Comparison of ENCODE assay signal across 1 cellular context in the genomic region with DNA sequence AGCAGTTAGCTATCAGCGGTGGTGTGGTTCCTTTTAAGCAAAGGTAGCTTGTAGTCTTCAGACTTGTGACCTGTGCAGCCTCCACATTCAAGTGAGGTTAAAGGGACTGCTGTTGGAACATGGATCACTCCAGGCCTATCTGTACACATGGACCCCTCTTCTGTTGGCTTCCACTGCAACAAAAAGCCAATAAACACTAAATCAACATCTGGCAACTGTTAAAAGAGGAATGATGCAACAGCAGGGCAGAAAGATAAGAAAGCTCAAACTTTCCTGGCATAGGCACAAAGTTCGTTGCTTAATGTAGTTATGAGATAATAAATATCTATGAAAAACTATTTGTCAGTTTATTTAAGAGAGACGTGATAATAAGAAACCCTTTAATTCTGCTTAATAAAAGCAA.
TF ChIP-seq lines count a peak whose summit lies in the region.

No MANE protein-coding gene starts in this region.

TF ChIP-seq in K562, 482 proteins besides CTCF, POLR2A, EP300 and RAD21 (continued from another document and continues in another):
- TF ChIP-seq, protein P1, sequence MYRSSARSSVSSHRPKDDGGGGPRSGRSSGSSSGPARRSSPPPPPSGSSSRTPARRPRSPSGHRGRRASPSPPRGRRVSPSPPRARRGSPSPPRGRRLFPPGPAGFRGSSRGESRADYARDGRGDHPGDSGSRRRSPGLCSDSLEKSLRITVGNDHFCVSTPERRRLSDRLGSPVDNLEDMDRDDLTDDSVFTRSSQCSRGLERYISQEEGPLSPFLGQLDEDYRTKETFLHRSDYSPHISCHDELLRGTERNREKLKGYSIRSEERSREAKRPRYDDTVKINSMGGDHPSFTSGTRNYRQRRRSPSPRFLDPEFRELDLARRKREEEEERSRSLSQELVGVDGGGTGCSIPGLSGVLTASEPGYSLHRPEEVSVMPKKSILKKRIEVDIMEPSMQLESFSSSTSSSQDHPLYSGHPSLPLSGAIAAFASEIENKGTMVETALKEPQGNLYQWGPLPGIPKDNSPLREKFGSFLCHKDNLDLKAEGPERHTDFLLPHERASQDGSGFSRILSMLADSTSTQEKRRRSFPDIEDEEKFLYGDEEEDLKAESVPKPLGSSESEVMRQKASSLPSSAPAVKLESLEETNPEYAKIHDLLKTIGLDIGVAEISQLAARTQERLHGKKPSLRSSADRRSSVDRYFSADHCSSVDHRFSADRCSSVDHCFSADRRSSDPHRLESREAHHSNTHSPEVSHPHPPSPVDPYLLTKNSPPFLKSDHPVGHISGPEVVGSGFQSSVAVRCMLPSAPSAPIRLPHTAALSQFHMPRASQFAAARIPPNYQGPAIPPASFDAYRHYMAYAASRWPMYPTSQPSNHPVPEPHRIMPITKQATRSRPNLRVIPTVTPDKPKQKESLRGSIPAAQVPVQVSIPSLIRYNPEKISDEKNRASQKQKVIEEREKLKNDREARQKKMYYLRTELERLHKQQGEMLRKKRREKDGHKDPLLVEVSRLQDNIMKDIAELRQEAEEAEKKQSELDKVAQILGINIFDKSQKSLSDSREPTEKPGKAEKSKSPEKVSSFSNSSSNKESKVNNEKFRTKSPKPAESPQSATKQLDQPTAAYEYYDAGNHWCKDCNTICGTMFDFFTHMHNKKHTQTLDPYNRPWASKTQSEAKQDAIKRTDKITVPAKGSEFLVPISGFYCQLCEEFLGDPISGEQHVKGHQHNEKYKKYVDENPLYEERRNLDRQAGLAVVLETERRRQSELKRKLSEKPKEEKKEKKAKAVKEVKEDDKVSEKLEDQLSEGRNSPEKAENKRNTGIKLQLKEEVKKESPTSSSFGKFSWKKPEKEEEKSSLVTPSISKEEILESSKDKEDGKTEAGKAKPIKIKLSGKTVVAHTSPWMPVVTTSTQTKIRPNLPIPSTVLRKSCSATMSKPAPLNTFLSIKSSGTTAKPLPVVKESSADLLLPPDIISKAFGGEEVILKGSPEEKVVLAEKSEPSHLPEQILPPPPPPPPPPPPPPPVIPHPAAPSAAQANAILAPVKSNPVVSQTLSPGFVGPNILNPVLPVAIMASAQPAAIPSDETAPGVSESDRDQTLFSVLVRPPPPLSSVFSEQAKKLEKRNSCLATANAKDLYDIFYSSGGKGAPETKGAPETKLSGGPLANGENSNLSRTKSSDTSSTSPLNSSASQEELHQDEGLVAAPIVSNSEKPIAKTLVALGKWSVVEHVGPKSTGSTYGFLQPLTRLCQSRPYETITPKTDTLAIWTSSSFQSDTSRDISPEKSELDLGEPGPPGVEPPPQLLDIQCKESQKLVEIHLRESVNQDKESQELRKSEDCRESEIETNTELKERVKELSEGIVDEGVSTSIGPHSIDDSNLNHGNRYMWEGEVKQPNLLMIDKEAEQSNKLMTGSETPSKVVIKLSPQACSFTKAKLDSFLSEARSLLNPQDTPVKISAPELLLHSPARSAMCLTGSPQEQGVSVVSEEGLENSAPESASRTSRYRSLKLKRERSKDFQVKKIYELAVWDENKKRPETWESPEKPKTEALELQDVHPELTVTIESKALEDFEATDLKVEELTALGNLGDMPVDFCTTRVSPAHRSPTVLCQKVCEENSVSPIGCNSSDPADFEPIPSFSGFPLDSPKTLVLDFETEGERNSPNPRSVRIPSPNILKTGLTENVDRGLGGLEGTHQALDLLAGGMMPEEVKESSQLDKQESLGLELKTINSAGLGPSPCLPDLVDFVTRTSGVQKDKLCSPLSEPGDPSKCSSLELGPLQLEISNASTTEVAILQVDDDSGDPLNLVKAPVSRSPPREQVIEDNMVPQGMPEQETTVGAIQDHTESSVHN (IDR thresholded peaks at IDR 0.05; ENCODE audit: borderline replicate concordance in 1 of 2, low read depth in 1 of 2): no peak
- peak; percentile 72 for TF ChIP-seq NFRKB (IDR thresholded peaks at IDR 0.05; ENCODE audit: low read depth)
- peak; percentile 41 for TF ChIP-seq NEUROD1 (IDR thresholded peaks at IDR 0.05; ENCODE audit: borderline replicate concordance, low read depth, low read length, partially characterized antibody)
- TF ChIP-seq TBL1XR1 (IDR thresholded peaks at IDR 0.05; ENCODE audit: low read length in 2 of 2): peak in 1 of 2 experiments; percentile 82; a peak in 2 of 4 replicates
- TF ChIP-seq RBM15 (IDR thresholded peaks at IDR 0.05; ENCODE audit: insufficient read depth, low read length): no peak
- peak; percentile 39; the same call in 1 of the 2 replicates for TF ChIP-seq CREB1 (IDR thresholded peaks at IDR 0.05)
- TF ChIP-seq CREB1 (CRISPR knock-in tag; IDR thresholded peaks at IDR 0.05): no peak
- TF ChIP-seq HDAC1 (IDR thresholded peaks at IDR 0.05): peak in 1 of 2 experiments; percentile 49; a peak in 1 of 4 replicates
- TF ChIP-seq ZNF644 (tag; IDR thresholded peaks at IDR 0.05; ENCODE audit: low read depth): no peak
- peak; percentile 40 for TF ChIP-seq ZFX (CRISPR knock-in tag; IDR thresholded peaks at IDR 0.05)
- TF ChIP-seq CXXC5 (CRISPR knock-in tag; IDR thresholded peaks at IDR 0.05): no peak; the same call in 1 of the 2 replicates
- TF ChIP-seq MECOM (CRISPR knock-in tag; IDR thresholded peaks at IDR 0.05): 0 out of 2 replicates have a peak, but pooled peaks have one; percentile 57
- TF ChIP-seq, protein P2, sequence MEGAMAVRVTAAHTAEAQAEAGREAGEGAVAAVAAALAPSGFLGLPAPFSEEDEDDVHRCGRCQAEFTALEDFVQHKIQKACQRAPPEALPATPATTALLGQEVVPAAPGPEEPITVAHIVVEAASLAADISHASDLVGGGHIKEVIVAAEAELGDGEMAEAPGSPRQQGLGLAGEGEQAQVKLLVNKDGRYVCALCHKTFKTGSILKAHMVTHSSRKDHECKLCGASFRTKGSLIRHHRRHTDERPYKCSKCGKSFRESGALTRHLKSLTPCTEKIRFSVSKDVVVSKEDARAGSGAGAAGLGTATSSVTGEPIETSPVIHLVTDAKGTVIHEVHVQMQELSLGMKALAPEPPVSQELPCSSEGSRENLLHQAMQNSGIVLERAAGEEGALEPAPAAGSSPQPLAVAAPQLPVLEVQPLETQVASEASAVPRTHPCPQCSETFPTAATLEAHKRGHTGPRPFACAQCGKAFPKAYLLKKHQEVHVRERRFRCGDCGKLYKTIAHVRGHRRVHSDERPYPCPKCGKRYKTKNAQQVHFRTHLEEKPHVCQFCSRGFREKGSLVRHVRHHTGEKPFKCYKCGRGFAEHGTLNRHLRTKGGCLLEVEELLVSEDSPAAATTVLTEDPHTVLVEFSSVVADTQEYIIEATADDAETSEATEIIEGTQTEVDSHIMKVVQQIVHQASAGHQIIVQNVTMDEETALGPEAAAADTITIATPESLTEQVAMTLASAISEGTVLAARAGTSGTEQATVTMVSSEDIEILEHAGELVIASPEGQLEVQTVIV (CRISPR knock-in tag; IDR thresholded peaks at IDR 0.05; ENCODE audit: borderline replicate concordance): no peak
- TF ChIP-seq MGA (IDR thresholded peaks at IDR 0.05): peak; percentile 63
- TF ChIP-seq, protein P3, sequence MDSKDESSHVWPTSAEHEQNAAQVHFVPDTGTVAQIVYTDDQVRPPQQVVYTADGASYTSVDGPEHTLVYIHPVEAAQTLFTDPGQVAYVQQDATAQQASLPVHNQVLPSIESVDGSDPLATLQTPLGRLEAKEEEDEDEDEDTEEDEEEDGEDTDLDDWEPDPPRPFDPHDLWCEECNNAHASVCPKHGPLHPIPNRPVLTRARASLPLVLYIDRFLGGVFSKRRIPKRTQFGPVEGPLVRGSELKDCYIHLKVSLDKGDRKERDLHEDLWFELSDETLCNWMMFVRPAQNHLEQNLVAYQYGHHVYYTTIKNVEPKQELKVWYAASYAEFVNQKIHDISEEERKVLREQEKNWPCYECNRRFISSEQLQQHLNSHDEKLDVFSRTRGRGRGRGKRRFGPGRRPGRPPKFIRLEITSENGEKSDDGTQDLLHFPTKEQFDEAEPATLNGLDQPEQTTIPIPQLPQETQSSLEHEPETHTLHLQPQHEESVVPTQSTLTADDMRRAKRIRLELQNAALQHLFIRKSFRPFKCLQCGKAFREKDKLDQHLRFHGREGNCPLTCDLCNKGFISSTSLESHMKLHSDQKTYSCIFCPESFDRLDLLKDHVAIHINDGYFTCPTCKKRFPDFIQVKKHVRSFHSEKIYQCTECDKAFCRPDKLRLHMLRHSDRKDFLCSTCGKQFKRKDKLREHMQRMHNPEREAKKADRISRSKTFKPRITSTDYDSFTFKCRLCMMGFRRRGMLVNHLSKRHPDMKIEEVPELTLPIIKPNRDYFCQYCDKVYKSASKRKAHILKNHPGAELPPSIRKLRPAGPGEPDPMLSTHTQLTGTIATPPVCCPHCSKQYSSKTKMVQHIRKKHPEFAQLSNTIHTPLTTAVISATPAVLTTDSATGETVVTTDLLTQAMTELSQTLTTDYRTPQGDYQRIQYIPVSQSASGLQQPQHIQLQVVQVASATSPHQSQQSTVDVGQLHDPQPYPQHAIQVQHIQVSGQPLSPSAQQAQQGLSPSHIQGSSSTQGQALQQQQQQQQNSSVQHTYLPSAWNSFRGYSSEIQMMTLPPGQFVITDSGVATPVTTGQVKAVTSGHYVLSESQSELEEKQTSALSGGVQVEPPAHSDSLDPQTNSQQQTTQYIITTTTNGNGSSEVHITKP (IDR thresholded peaks at IDR 0.05; ENCODE audit: partially characterized antibody): peak; percentile 83
